24 cellular contexts compared by ENCODE assay signal in genomic region chr2:68719912-68720311, GRCh38. TPM values are rescaled to one million over a fixed set of nuclear protein-coding genes. Genes with fewer than 3 reads are reported as not detected.
DNase-seq lines count a peak whose midpoint lies in the region; ATAC-seq lines count a peak whose summit lies in the region.
"Had no signal": no experiment of that assay in that cellular context is flagged by ENCODE, and none has a peak within 500 bp of the region (broad histone marks: within the 10 kb centered on the region; RNA-seq: fewer than 3 reads in every experiment).

No MANE protein-coding gene starts in this region.

- H3K4me1 ChIP-seq in BLaER1, result peaks cover 75% of the 10 kb centered on the region
- H3K4me1 ChIP-seq in CD8-positive, alpha-beta memory T cell (ENCODE audit: insufficient read depth, low read length), result peaks cover 91% of the 10 kb centered on the region

- no peak overlapping the region for H3K4me3 ChIP-seq in BLaER1
- peak overlapping the region; percentile 26 for H3K4me3 ChIP-seq in CD8-positive, alpha-beta memory T cell (ENCODE audit: low read length)
- H3K4me3 ChIP-seq: K562, SJCRH30, stomach had no signal

- H3K27me3 Mint-ChIP-seq in CD8-positive, alpha-beta memory T cell, result no peaks in the 10 kb centered on the region
- no peaks in the 10 kb centered on the region for H3K27me3 Mint-ChIP-seq in T-helper 17 cell
- H3K27me3 Mint-ChIP-seq in dendritic cell treated with granulocyte-macrophage colony-stimulating factor and Interleukin-4, amounts not matched to agents 40 ng/mL and 50 ng/mL, for 4 days, result no peaks in the 10 kb centered on the region

- H3K27me3 ChIP-seq in BLaER1, result no peaks in the 10 kb centered on the region
- no peaks in the 10 kb centered on the region for H3K27me3 ChIP-seq in CD8-positive, alpha-beta memory T cell (ENCODE audit: insufficient read depth, low read length, poor library complexity, severe bottlenecking)
- H3K27me3 ChIP-seq: SJCRH30, stomach had no signal

- no peak overlapping the region for H3K9ac ChIP-seq in BLaER1
- H3K9ac ChIP-seq: parathyroid adenoma had no signal

- no peaks in the 10 kb centered on the region for H4K20me1 ChIP-seq in BLaER1

- H3K36me3 Mint-ChIP-seq in CD8-positive, alpha-beta memory T cell, result peaks cover 0 to 1% (median 0%) of the 10 kb centered on the region in 3 donors
- no peaks in the 10 kb centered on the region for H3K36me3 Mint-ChIP-seq in T-helper 17 cell (ENCODE audit: low read depth)
- no peaks in the 10 kb centered on the region for H3K36me3 Mint-ChIP-seq in dendritic cell treated with granulocyte-macrophage colony-stimulating factor and Interleukin-4, amounts not matched to agents 40 ng/mL and 50 ng/mL, for 4 days (ENCODE audit: low read depth)
- H3K36me3 Mint-ChIP-seq: type B pancreatic cell had no signal

- POLR2A ChIA-PET in CD8-positive, alpha-beta memory T cell (lab: Charles Lee), result interaction anchor here (0.6 to 0.8 kb wide), 6 partner anchors 15 to 237 kb away, joined by 3 to 6 read pairs (median 4); partner anchors contain the start of gene ARHGAP25

- no peaks in the 10 kb centered on the region for H3K9me3 Mint-ChIP-seq in CD8-positive, alpha-beta memory T cell
- H3K9me3 Mint-ChIP-seq in dendritic cell treated with granulocyte-macrophage colony-stimulating factor and Interleukin-4, amounts not matched to agents 40 ng/mL and 50 ng/mL, for 4 days, result no peaks in the 10 kb centered on the region
- H3K9me3 Mint-ChIP-seq: HFFc6, type B pancreatic cell had no signal

- no peaks in the 10 kb centered on the region; the same call in 1 of the 2 replicates for H3K9me3 ChIP-seq in BLaER1
- H3K9me3 ChIP-seq in CD8-positive, alpha-beta memory T cell (ENCODE audit: low read length), result no peaks in the 10 kb centered on the region
- no peaks in the 10 kb centered on the region for H3K9me3 ChIP-seq in T-helper 17 cell (ENCODE audit: control insufficient read depth, low read length, poor library complexity, severe bottlenecking)
- H3K9me3 ChIP-seq: SJCRH30, stomach had no signal

- H3K4me3 Mint-ChIP-seq in CD8-positive, alpha-beta memory T cell, result peak overlapping the region in 6 of 7 donors; percentile 24 to 83 (median 70)
- H3K4me3 Mint-ChIP-seq in T-helper 17 cell, result peak overlapping the region; percentile 74
- H3K4me3 Mint-ChIP-seq in dendritic cell treated with granulocyte-macrophage colony-stimulating factor and Interleukin-4, amounts not matched to agents 40 ng/mL and 50 ng/mL, for 4 days, result no peak overlapping the region
- H3K4me3 Mint-ChIP-seq: HFFc6, type B pancreatic cell had no signal

- no peak overlapping the region for H3K27ac ChIP-seq in BLaER1
- H3K27ac ChIP-seq in CD8-positive, alpha-beta memory T cell (ENCODE audit: low read depth, low read length), result no peak overlapping the region
- H3K27ac ChIP-seq: epithelial cell of prostate, parathyroid adenoma, SJCRH30, stomach, WERI-Rb-1 had no signal

- H3K36me3 ChIP-seq in BLaER1, result peaks cover 16% of the 10 kb centered on the region; the same call in 1 of the 2 replicates
- no peaks in the 10 kb centered on the region for H3K36me3 ChIP-seq in CD8-positive, alpha-beta memory T cell (ENCODE audit: insufficient read depth, low read length)
- H3K36me3 ChIP-seq: SJCRH30, stomach, WERI-Rb-1 had no signal

- intact Hi-C loops in dendritic cell treated with granulocyte-macrophage colony-stimulating factor and Interleukin-4, amounts not matched to agents 40 ng/mL and 50 ng/mL, for 4 days (cut with micrococcal nuclease), result no loop called here

- H3K4me1 Mint-ChIP-seq in CD8-positive, alpha-beta memory T cell, result peaks cover 91 to 100% (median 98%) of the 10 kb centered on the region in 3 donors
- H3K4me1 Mint-ChIP-seq in T-helper 17 cell, result peaks cover 70% of the 10 kb centered on the region
- peaks cover 63% of the 10 kb centered on the region for H3K4me1 Mint-ChIP-seq in dendritic cell treated with granulocyte-macrophage colony-stimulating factor and Interleukin-4, amounts not matched to agents 40 ng/mL and 50 ng/mL, for 4 days (ENCODE audit: low read depth)

- peak overlapping the region; percentile 45 for H3K4me2 ChIP-seq in BLaER1

- CTCF ChIA-PET in CD8-positive, alpha-beta memory T cell (lab: Charles Lee), result interaction anchor here (1.2 to 3.0 kb wide), 7 partner anchors 11 to 206 kb away, joined by 3 to 16 read pairs (median 3); partner anchors contain the start of gene ARHGAP25

- DNase-seq in CD8-positive, alpha-beta memory T cell, result peak in 1 of 5 donors; percentile 30
- DNase-seq in T-helper 17 cell (no peak), germinal center (ENCODE audit: low spot score) (no peak)
- no peak for DNase-seq in stimulated activated CD4-positive, alpha-beta T cell treated with anti-CD3 and anti-CD28 coated beads, Interleukin-4, amount 100 ng/mL, for 24 hours
- DNase-seq: Calu3, foreskin fibroblast, HFFc6, kidney, NCI-H1930, NCI-H345, SJCRH30, stomach, WERI-Rb-1 had no signal

- H3K27ac Mint-ChIP-seq in CD8-positive, alpha-beta memory T cell, result peak overlapping the region; percentile 73 to 93 (median 87)
- H3K27ac Mint-ChIP-seq in T-helper 17 cell, result peak overlapping the region; percentile 92
- peak overlapping the region; percentile 57 for H3K27ac Mint-ChIP-seq in dendritic cell treated with granulocyte-macrophage colony-stimulating factor and Interleukin-4, amounts not matched to agents 40 ng/mL and 50 ng/mL, for 4 days
- H3K27ac Mint-ChIP-seq: HFFc6, type B pancreatic cell had no signal

- peak; percentile 39 for ATAC-seq in T-helper 17 cell
- ATAC-seq in HG03439 (IDR thresholded peaks at IDR 0.05; ENCODE audit: unreplicated experiment), result no peak
- ATAC-seq in GM18858 (IDR thresholded peaks at IDR 0.05; ENCODE audit: unreplicated experiment), result no peak
- ATAC-seq: K562, Panc1, sciatic nerve had no signal

RNA-seq across cellular contexts. Expression of gene ARHGAP25, which starts 14.7 kb away (rescaled TPM):
- 10 to 100 TPM; 74.7 to 75.2 TPM for total RNA-seq in CD8-positive, alpha-beta memory T cell
- 200 TPM for polyA plus RNA-seq in CD8-positive, alpha-beta memory T cell
- total RNA-seq in T-helper 17 cell, result 10 to 100 TPM; 75.6 to 90.6 TPM
- total RNA-seq: Calu3, HFFc6, myocyte had no signal
